In the genomic region with DNA sequence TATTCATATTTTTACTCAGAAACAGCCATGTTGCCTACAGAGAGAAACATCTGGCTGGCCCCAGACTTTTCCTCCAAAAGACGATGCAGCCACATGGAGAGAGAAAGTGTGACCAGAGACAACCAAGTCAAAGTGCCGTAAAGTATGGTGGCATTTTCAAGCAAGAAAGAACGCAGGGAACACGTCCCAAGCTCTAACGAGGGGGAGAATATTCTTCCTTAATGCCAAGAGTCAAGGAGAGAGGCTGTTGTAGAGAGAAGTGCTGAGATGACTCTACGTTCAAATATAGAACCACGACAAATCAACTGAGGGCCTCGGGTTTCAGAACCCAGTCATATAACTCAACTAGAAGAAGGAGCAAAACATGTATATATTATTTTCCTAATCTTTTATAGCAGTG, we compare ENCODE assay signal across 1 cellular context.
TF ChIP-seq lines count a peak whose summit lies in the region.

No MANE protein-coding gene starts in this region.

TF ChIP-seq in HepG2, 621 proteins besides CTCF, POLR2A, EP300 and RAD21 (continued from another document):
- TF ChIP-seq FOXA1 (IDR thresholded peaks at IDR 0.05) = no peak
- no peak for TF ChIP-seq FOXA1 (CRISPR knock-in tag; IDR thresholded peaks at IDR 0.05)
- TF ChIP-seq ZNF660 (CRISPR knock-in tag; IDR thresholded peaks at IDR 0.05; ENCODE audit: borderline replicate concordance, low read depth) = no peak
- TF ChIP-seq KMT2A (CRISPR knock-in tag; IDR thresholded peaks at IDR 0.05) = no peak
- TF ChIP-seq MIXL1 (CRISPR knock-in tag; IDR thresholded peaks at IDR 0.05) = no peak
- TF ChIP-seq, protein P1, sequence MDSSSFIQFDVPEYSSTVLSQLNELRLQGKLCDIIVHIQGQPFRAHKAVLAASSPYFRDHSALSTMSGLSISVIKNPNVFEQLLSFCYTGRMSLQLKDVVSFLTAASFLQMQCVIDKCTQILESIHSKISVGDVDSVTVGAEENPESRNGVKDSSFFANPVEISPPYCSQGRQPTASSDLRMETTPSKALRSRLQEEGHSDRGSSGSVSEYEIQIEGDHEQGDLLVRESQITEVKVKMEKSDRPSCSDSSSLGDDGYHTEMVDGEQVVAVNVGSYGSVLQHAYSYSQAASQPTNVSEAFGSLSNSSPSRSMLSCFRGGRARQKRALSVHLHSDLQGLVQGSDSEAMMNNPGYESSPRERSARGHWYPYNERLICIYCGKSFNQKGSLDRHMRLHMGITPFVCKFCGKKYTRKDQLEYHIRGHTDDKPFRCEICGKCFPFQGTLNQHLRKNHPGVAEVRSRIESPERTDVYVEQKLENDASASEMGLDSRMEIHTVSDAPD (CRISPR knock-in tag; IDR thresholded peaks at IDR 0.05) = no peak
- TF ChIP-seq, protein P2, sequence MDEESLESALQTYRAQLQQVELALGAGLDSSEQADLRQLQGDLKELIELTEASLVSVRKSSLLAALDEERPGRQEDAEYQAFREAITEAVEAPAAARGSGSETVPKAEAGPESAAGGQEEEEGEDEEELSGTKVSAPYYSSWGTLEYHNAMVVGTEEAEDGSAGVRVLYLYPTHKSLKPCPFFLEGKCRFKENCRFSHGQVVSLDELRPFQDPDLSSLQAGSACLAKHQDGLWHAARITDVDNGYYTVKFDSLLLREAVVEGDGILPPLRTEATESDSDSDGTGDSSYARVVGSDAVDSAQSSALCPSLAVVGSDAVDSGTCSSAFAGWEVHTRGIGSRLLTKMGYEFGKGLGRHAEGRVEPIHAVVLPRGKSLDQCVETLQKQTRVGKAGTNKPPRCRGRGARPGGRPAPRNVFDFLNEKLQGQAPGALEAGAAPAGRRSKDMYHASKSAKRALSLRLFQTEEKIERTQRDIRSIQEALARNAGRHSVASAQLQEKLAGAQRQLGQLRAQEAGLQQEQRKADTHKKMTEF (CRISPR knock-in tag; IDR thresholded peaks at IDR 0.05) = no peak
- TF ChIP-seq ZNF562 (CRISPR knock-in tag; IDR thresholded peaks at IDR 0.05; ENCODE audit: borderline replicate concordance) = no peak
- TF ChIP-seq MATR3 (CRISPR knock-in tag; IDR thresholded peaks at IDR 0.05) = no peak
